ENCODE assay signal across 8 cellular contexts in genomic region chr6:97668716-97669115, GRCh38.
DNase-seq lines count a peak whose midpoint lies in the region; ATAC-seq and TF ChIP-seq lines count a peak whose summit lies in the region.

No MANE protein-coding gene starts in this region.

- intact Hi-C loops in heart right ventricle (cut with DNase I), result loop anchor here in 1 of 10 donors (5.0 kb wide), 1 partner anchor 76 kb away; no protein-coding TSS in a partner anchor

- 6 to 9% methylated on average over 11 of the region's 11 CpGs for WGBS in heart right ventricle, 2 donors

- no peaks in the 10 kb centered on the region for H3K4me1 Mint-ChIP-seq in stimulated activated naive CD8-positive, alpha-beta T cell treated with anti-CD3 and anti-CD28 coated beads, Interleukin-15, amount 100 ng/mL, for 72 hours
- no peaks in the 10 kb centered on the region for H3K4me1 Mint-ChIP-seq in activated CD8-positive, alpha-beta memory T cell treated with anti-CD3 and anti-CD28 coated beads, Interleukin-2, amount 10 ng/mL, durations not matched to agents 7 days and 5 days

- H3K27me3 ChIP-seq in heart right ventricle, result no peaks in the 10 kb centered on the region

- H3K4me3 ChIP-seq in heart right ventricle, result peak overlapping the region in 8 of 10 donors; percentile 7 to 45 (median 32)

- no peak overlapping the region for H3K4me3 Mint-ChIP-seq in stimulated activated naive CD8-positive, alpha-beta T cell treated with anti-CD3 and anti-CD28 coated beads, Interleukin-15, amount 100 ng/mL, for 72 hours
- H3K4me3 Mint-ChIP-seq in activated CD8-positive, alpha-beta memory T cell treated with anti-CD3 and anti-CD28 coated beads, Interleukin-2, amount 10 ng/mL, durations not matched to agents 7 days and 5 days, result no peak overlapping the region

- no peak for DNase-seq in stimulated activated naive CD8-positive, alpha-beta T cell treated with anti-CD3 and anti-CD28 coated beads, Interleukin-15, amount 100 ng/mL, for 72 hours
- no peak for DNase-seq in stimulated activated naive CD8-positive, alpha-beta T cell treated with anti-CD3 and anti-CD28 coated beads, Interleukin-15, Interleukin-2, amounts not matched to agents 100 U/mL and 50 U/mL, for 24 hours
- DNase-seq in heart right ventricle (peak in 1 of 2 donors; percentile 14), DMS79 treated with DMSO at 0.1 percent for 48 hours (lab: John Stamatoyannopoulos, UW) (no peak)
- DNase-seq in activated naive CD4-positive, alpha-beta T cell treated with anti-CD3 and anti-CD28 coated beads, Interleukin-2, amount 50 U/mL, for 16 hours, result no peak
- DNase-seq in activated CD8-positive, alpha-beta memory T cell treated with anti-CD3 and anti-CD28 coated beads, Interleukin-2, amount 10 ng/mL, durations not matched to agents 7 days and 5 days, result no peak

- no peaks in the 10 kb centered on the region for H3K27me3 Mint-ChIP-seq in stimulated activated naive CD8-positive, alpha-beta T cell treated with anti-CD3 and anti-CD28 coated beads, Interleukin-15, amount 100 ng/mL, for 72 hours
- no peaks in the 10 kb centered on the region for H3K27me3 Mint-ChIP-seq in activated CD8-positive, alpha-beta memory T cell treated with anti-CD3 and anti-CD28 coated beads, Interleukin-2, amount 10 ng/mL, durations not matched to agents 7 days and 5 days

- no peak for TF ChIP-seq CTCF in heart right ventricle (IDR thresholded peaks at IDR 0.05)

- H3K36me3 ChIP-seq in heart right ventricle, result no peaks in the 10 kb centered on the region

- CTCF ChIA-PET in activated CD8-positive, alpha-beta memory T cell treated with anti-CD3 and anti-CD28 coated beads, Interleukin-2, amount 10 ng/mL, durations not matched to agents 7 days and 5 days (lab: Charles Lee), result no interaction called here

- H3K27ac ChIP-seq in heart right ventricle, result peak overlapping the region in 5 of 10 donors; percentile 16 to 64 (median 36)

- H3K36me3 Mint-ChIP-seq in activated CD8-positive, alpha-beta memory T cell treated with anti-CD3 and anti-CD28 coated beads, Interleukin-2, amount 10 ng/mL, durations not matched to agents 7 days and 5 days, result no peaks in the 10 kb centered on the region

- peaks cover 0 to 13% (median 0%) of the 10 kb centered on the region in 9 donors for H3K4me1 ChIP-seq in heart right ventricle

- no peaks in the 10 kb centered on the region for H3K9me3 Mint-ChIP-seq in stimulated activated naive CD8-positive, alpha-beta T cell treated with anti-CD3 and anti-CD28 coated beads, Interleukin-15, amount 100 ng/mL, for 72 hours
- no peaks in the 10 kb centered on the region for H3K9me3 Mint-ChIP-seq in activated CD8-positive, alpha-beta memory T cell treated with anti-CD3 and anti-CD28 coated beads, Interleukin-2, amount 10 ng/mL, durations not matched to agents 7 days and 5 days (ENCODE audit: low read depth)

- H3K9me3 ChIP-seq in heart right ventricle, result no peaks in the 10 kb centered on the region

- H3K27ac Mint-ChIP-seq in stimulated activated naive CD8-positive, alpha-beta T cell treated with anti-CD3 and anti-CD28 coated beads, Interleukin-15, amount 100 ng/mL, for 72 hours, result no peak overlapping the region
- no peak overlapping the region for H3K27ac Mint-ChIP-seq in activated CD8-positive, alpha-beta memory T cell treated with anti-CD3 and anti-CD28 coated beads, Interleukin-2, amount 10 ng/mL, durations not matched to agents 7 days and 5 days

- peak; percentile 38 for ATAC-seq in stimulated activated naive CD8-positive, alpha-beta T cell treated with anti-CD3 and anti-CD28 coated beads, Interleukin-15, amount 100 ng/mL, for 72 hours
- ATAC-seq in stimulated activated naive CD8-positive, alpha-beta T cell treated with anti-CD3 and anti-CD28 coated beads, Interleukin-15, Interleukin-2, amounts not matched to agents 100 U/mL and 50 U/mL, for 24 hours, result no peak
- peak; percentile 31 for ATAC-seq in HG03460 (IDR thresholded peaks at IDR 0.05; ENCODE audit: unreplicated experiment)
- peak in 5 of 8 donors; percentile 22 to 90 (median 69) for ATAC-seq in heart right ventricle
- ATAC-seq in activated CD8-positive, alpha-beta memory T cell treated with anti-CD3 and anti-CD28 coated beads, Interleukin-2, amount 10 ng/mL, durations not matched to agents 7 days and 5 days, result no peak
- ATAC-seq in GM21576 (IDR thresholded peaks at IDR 0.05; ENCODE audit: unreplicated experiment), result no peak

Comparison
In these comparisons a context has a peak if more than half of its experiments do, and no peak if none do; other contexts are left out.
1. ATAC-seq: peak in stimulated activated naive CD8-positive, alpha-beta T cell treated with anti-CD3 and anti-CD28 coated beads, Interleukin-15, amount 100 ng/mL, for 72 hours (single experiment), HG03460 (single experiment) and heart right ventricle (5 of 8); none in stimulated activated naive CD8-positive, alpha-beta T cell treated with anti-CD3 and anti-CD28 coated beads, Interleukin-15, Interleukin-2, amounts not matched to agents 100 U/mL and 50 U/mL, for 24 hours (single experiment), activated CD8-positive, alpha-beta memory T cell treated with anti-CD3 and anti-CD28 coated beads, Interleukin-2, amount 10 ng/mL, durations not matched to agents 7 days and 5 days (single experiment) and GM21576 (single experiment).